Comparison of ENCODE assay signal across 11 cellular contexts in the genomic region with DNA sequence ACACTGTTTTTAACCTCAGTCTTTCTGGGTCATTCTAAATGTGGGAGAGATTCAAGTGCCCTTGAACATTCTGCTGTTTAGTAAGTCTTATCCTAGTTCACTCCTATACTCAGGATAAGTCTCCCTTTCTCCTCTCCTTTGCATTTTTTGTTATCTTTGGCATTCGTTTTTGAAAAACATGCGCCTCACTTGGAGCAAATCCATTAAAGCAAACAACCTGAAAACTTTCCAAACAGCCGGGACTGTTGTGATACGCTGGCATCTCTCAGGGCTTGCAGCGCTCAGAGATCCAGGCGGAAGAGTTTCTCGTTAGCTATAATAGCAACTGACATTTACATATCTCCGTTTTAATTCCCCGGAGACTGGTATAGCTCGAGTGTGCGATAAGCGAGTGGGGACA.
DNase-seq lines count a peak whose midpoint lies in the region; TF ChIP-seq lines count a peak whose summit lies in the region.
"Had no signal": no experiment of that assay in that cellular context is flagged by ENCODE, and none has a peak within 500 bp of the region (broad histone marks: within the 10 kb centered on the region; RNA-seq: fewer than 3 reads in every experiment).

No MANE protein-coding gene starts in this region.

- no peaks in the 10 kb centered on the region; the same call in 1 of the 2 replicates for H3K9me3 ChIP-seq in BE2C
- no peaks in the 10 kb centered on the region for H3K9me3 ChIP-seq in SJCRH30 (replicated peaks)
- no peaks in the 10 kb centered on the region for H3K9me3 ChIP-seq in ovary

- H3K4me3 ChIP-seq in BE2C (ENCODE audit: low read depth, low read length) (peak overlapping the region; percentile 46), SJCRH30 (peak overlapping the region; percentile 16; the same call in 1 of the 2 replicates), fibroblast of the aortic adventitia (ENCODE audit: low read depth, low read length) (peak overlapping the region; percentile 45), ovary (peak overlapping the region; percentile 12)

- H3K36me3 ChIP-seq in BE2C (no peaks in the 10 kb centered on the region), SJCRH30 (no peaks in the 10 kb centered on the region), ovary (no peaks in the 10 kb centered on the region)

- H3K27ac ChIP-seq in SJCRH30 (no peak overlapping the region), ovary (peak overlapping the region in 1 of 2 donors; percentile 82)

- TF ChIP-seq CTCF in BE2C (IDR thresholded peaks at IDR 0.05; ENCODE audit: low read depth, low read length), result no peak
- TF ChIP-seq CTCF in fibroblast of the aortic adventitia (IDR thresholded peaks at IDR 0.05; ENCODE audit: insufficient read depth, low read length), result no peak
- TF ChIP-seq CTCF in ovary (IDR thresholded peaks at IDR 0.05), result no peak

- H3K27me3 ChIP-seq in BE2C (no peaks in the 10 kb centered on the region), SJCRH30 (no peaks in the 10 kb centered on the region), ovary (no peaks in the 10 kb centered on the region)

- TF ChIP-seq POLR2A in ovary (IDR thresholded peaks at IDR 0.05), result no peak

- DNase-seq in BE2C (peak; percentile 58), SJCRH30 (no peak), fibroblast of the aortic adventitia (ENCODE audit: low read depth) (peak; percentile 71), ovary (peak; percentile 59 to 67 (median 61)), NCI-H187 (lab: John Stamatoyannopoulos, UW) (no peak), H4 (ENCODE audit: low spot score) (no peak), NCI-H1930 (lab: John Stamatoyannopoulos, UW) (no peak), middle frontal gyrus (ENCODE audit: extremely low spot score, low spot score) (no peak)
- DNase-seq: activated CD8-positive, alpha-beta memory T cell treated with anti-CD3 and anti-CD28 coated beads for 24 hours; cortex of kidney; stimulated activated CD4-positive, alpha-beta T cell treated with anti-CD3 and anti-CD28 coated beads, Interleukin-4, amount 100 ng/mL, for 4 hours had no signal

- peaks cover 18% of the 10 kb centered on the region for H3K4me1 ChIP-seq in BE2C
- no peaks in the 10 kb centered on the region for H3K4me1 ChIP-seq in SJCRH30
- peaks cover 12% of the 10 kb centered on the region for H3K4me1 ChIP-seq in ovary (ENCODE audit: insufficient read depth)

- intact Hi-C loops in ovary (cut with DNase I), result no loop called here

- no peak for TF ChIP-seq EP300 in ovary (IDR thresholded peaks at IDR 0.05)

- WGBS in ovary, 3 donors, result 2 to 5% (median 2%) methylated on average over 12 of the region's 12 CpGs

Comparison
In these comparisons a context has a peak if more than half of its experiments do, and no peak if none do; other contexts are left out.
1. DNase-seq: peak in BE2C (single experiment), fibroblast of the aortic adventitia (single experiment) and ovary (5 of 5); none in SJCRH30 (0 of 2), NCI-H187 (0 of 2), H4 (single experiment), NCI-H1930 (0 of 2) and middle frontal gyrus (single experiment).
2. Peak in every context shown above with its lines, with median percentiles within 50 percentile points of each other: H3K4me3 ChIP-seq.